In genomic region chr1:44609412-44609767, GRCh38 we compare ENCODE assay signal across 9 cellular contexts.
DNase-seq lines count a peak whose midpoint lies in the region; ATAC-seq, FAIRE-seq and TF ChIP-seq lines count a peak whose summit lies in the region.
"Had no signal": no experiment of that assay in that cellular context is flagged by ENCODE, and none has a peak within 500 bp of the region (broad histone marks: within the 10 kb centered on the region; RNA-seq: fewer than 3 reads in every experiment).

No MANE protein-coding gene starts in this region.

- ATAC-seq in pancreas (peak in 3 of 4 donors; percentile 73 to 80 (median 79)), HG03108 (IDR thresholded peaks at IDR 0.05; ENCODE audit: unreplicated experiment) (no peak)

- no peak overlapping the region for H3K4me3 ChIP-seq in HFF-Myc (replicated peaks; ENCODE audit: low read depth, low read length)
- no peak overlapping the region for H3K4me3 ChIP-seq in WI38 (ENCODE audit: low read depth, low read length)
- no peak overlapping the region for H3K4me3 ChIP-seq in esophagus muscularis mucosa
- H3K4me3 ChIP-seq in pancreas = no peak overlapping the region
- H3K4me3 ChIP-seq: HAP-1 had no signal

- intact Hi-C loops in esophagus muscularis mucosa (cut with DNase I) (loop anchor here (2.0 kb wide), 1 partner anchor 43 kb away; no protein-coding TSS in a partner anchor), pancreas (cut with DNase I) (no loop called here)

- H3K27me3 ChIP-seq in esophagus muscularis mucosa (peaks cover 0 to 3% (median 0%) of the 10 kb centered on the region in 4 donors), pancreas (no peaks in the 10 kb centered on the region)

- 27% methylated on average over 10 of the region's 10 CpGs for WGBS in esophagus muscularis mucosa
- WGBS in pancreas, 2 donors = 48 to 59% methylated on average over 10 of the region's 10 CpGs

- DNase-seq in AG09319 (ENCODE audit: extremely low read depth, low read depth) (no peak), HFF-Myc (ENCODE audit: extremely low read depth, low read depth) (no peak), esophagus muscularis mucosa (ENCODE audit: extremely low spot score) (no peak), pancreas (peak in 5 of 6 donors; percentile 31 to 70 (median 40)), T1000 (lab: John Stamatoyannopoulos, UW) (no peak), NOMO-1 treated with DMSO at 0.1 percent for 48 hours (lab: John Stamatoyannopoulos, UW; ENCODE audit: unreplicated experiment) (no peak)

- H3K9me3 ChIP-seq in esophagus muscularis mucosa (no peaks in the 10 kb centered on the region), pancreas (no peaks in the 10 kb centered on the region)
- H3K9me3 ChIP-seq: HAP-1 had no signal

- no peak for FAIRE-seq in pancreas (lab: Jason Lieb, UNC)

- TF ChIP-seq EP300 in esophagus muscularis mucosa (IDR thresholded peaks at IDR 0.05) = no peak

- H3K4me1 ChIP-seq in esophagus muscularis mucosa = peaks cover 0 to 5% (median 0%) of the 10 kb centered on the region in 4 donors
- peaks cover 2 to 7% (median 3%) of the 10 kb centered on the region in 3 donors for H3K4me1 ChIP-seq in pancreas
- H3K4me1 ChIP-seq: HAP-1 had no signal

- H3K36me3 ChIP-seq in esophagus muscularis mucosa = no peaks in the 10 kb centered on the region
- H3K36me3 ChIP-seq in pancreas = no peaks in the 10 kb centered on the region
- H3K36me3 ChIP-seq: HAP-1 had no signal

- TF ChIP-seq CTCF in AG09319 (IDR thresholded peaks at IDR 0.05; ENCODE audit: low read depth, low read length) (peak; percentile 72), HFF-Myc (IDR thresholded peaks at IDR 0.05; ENCODE audit: low read depth, low read length, missing control alignments) (peak; percentile 63), WI38 (IDR thresholded peaks at IDR 0.05; ENCODE audit: low read depth, low read length) (peak; percentile 67), esophagus muscularis mucosa (IDR thresholded peaks at IDR 0.05) (peak; percentile 64 to 76 (median 67)), pancreas (IDR thresholded peaks at IDR 0.05) (peak in 2 of 4 donors; percentile 15 to 22)

- no peak overlapping the region for H3K27ac ChIP-seq in esophagus muscularis mucosa (replicated peaks in 1 of 4)
- H3K27ac ChIP-seq in pancreas = no peak overlapping the region

- TF ChIP-seq POLR2A in esophagus muscularis mucosa (IDR thresholded peaks at IDR 0.05; ENCODE audit: low read depth) = no peak

Comparison
In these comparisons a context has a peak if more than half of its experiments do, and no peak if none do; other contexts are left out.
1. DNase-seq: peak in pancreas (5 of 6); none in AG09319 (single experiment), HFF-Myc (single experiment), esophagus muscularis mucosa (single experiment), T1000 (single experiment) and NOMO-1 treated with DMSO at 0.1 percent for 48 hours (single experiment).